In genomic region chr5:93915142-93915553, GRCh38 we compare ENCODE assay signal across 8 cellular contexts.
DNase-seq lines count a peak whose midpoint lies in the region; ATAC-seq and TF ChIP-seq lines count a peak whose summit lies in the region.

No MANE protein-coding gene starts in this region.

- H3K4me1 ChIP-seq in OCI-LY3 (ENCODE audit: low read length) (no peaks in the 10 kb centered on the region), endodermal cell (ENCODE audit: control insufficient read depth, insufficient read depth, low read length) (no peaks in the 10 kb centered on the region)

- H3K4me3 ChIP-seq in OCI-LY3 (ENCODE audit: low read length) (no peak overlapping the region), endodermal cell (ENCODE audit: low read length) (no peak overlapping the region)

- no peaks in the 10 kb centered on the region for H3K36me3 Mint-ChIP-seq in endodermal cell (ENCODE audit: low read depth)
- peaks cover 2% of the 10 kb centered on the region for H3K36me3 Mint-ChIP-seq in osteocyte (ENCODE audit: unreplicated experiment)

- no peaks in the 10 kb centered on the region for H3K36me3 ChIP-seq in OCI-LY3 (replicated peaks; ENCODE audit: low read depth, low read length)
- H3K36me3 ChIP-seq in endodermal cell (ENCODE audit: control insufficient read depth, insufficient read depth, low read length), result no peaks in the 10 kb centered on the region

- H3K9me3 ChIP-seq in OCI-LY3 (ENCODE audit: insufficient read depth, low read length), result no peaks in the 10 kb centered on the region
- H3K9me3 ChIP-seq in endodermal cell (ENCODE audit: control insufficient read depth, low read length), result no peaks in the 10 kb centered on the region

- no peaks in the 10 kb centered on the region for H3K27me3 ChIP-seq in OCI-LY3 (ENCODE audit: low read depth, low read length)
- H3K27me3 ChIP-seq in endodermal cell (ENCODE audit: control insufficient read depth, insufficient read depth, low read length, poor library complexity, severe bottlenecking), result no peaks in the 10 kb centered on the region

- no peak overlapping the region for H3K4me2 ChIP-seq in OCI-LY3 (ENCODE audit: low read length)

- H4K20me1 ChIP-seq in OCI-LY3 (ENCODE audit: insufficient read depth, low read length), result no peaks in the 10 kb centered on the region

- DNase-seq in NOMO-1 treated with DMSO at 0.1 percent for 48 hours (lab: John Stamatoyannopoulos, UW; ENCODE audit: unreplicated experiment) (peak; percentile 22), NOMO-1 treated with dmso at 0.1 percent for 144 hours (lab: John Stamatoyannopoulos, UW; ENCODE audit: unreplicated experiment) (no peak), HEK293T (ENCODE audit: extremely low spot score) (peak; percentile 39), endodermal cell (no peak), osteocyte (ENCODE audit: extremely low spot score, unreplicated experiment) (no peak)
- DNase-seq in activated CD4-positive, alpha-beta T cell treated with anti-CD3 and anti-CD28 coated beads, Interleukin-2, amount 50 U/mL, for 48 hours, result no peak

- TF ChIP-seq CTCF in OCI-LY3 (IDR thresholded peaks at IDR 0.05; ENCODE audit: low read depth, low read length), result peak; percentile 57
- peak; percentile 80 for TF ChIP-seq CTCF in endodermal cell (conservative IDR thresholded peaks at IDR 0.05)
- TF ChIP-seq CTCF in osteocyte (IDR thresholded peaks at IDR 0.05), result peak; percentile 62

- H3K9ac ChIP-seq in OCI-LY3 (ENCODE audit: low read length) (no peak overlapping the region), endodermal cell (ENCODE audit: extremely low read depth, low read length, poor library complexity, severe bottlenecking) (no peak overlapping the region)

- no peaks in the 10 kb centered on the region for H3K4me1 Mint-ChIP-seq in endodermal cell
- H3K4me1 Mint-ChIP-seq in osteocyte (ENCODE audit: unreplicated experiment), result no peaks in the 10 kb centered on the region

- H2AFZ ChIP-seq in OCI-LY3 (ENCODE audit: low read depth, low read length), result no peak overlapping the region

- H3K4me3 Mint-ChIP-seq in endodermal cell (no peak overlapping the region), osteocyte (ENCODE audit: unreplicated experiment) (no peak overlapping the region)

- CTCF ChIA-PET in HEK293T (lab: Yijun Ruan, JAX), result interaction anchor here (0.7 to 1.2 kb wide), 3 partner anchors 23 to 207 kb away, joined by 3 to 4 read pairs (median 3); no protein-coding TSS in a partner anchor

- POLR2A ChIA-PET in HEK293T (lab: Yijun Ruan, JAX), result no interaction called here

- H3K9me3 Mint-ChIP-seq in endodermal cell (no peaks in the 10 kb centered on the region), osteocyte (ENCODE audit: unreplicated experiment) (no peaks in the 10 kb centered on the region)

- H3K27ac Mint-ChIP-seq in endodermal cell, result no peak overlapping the region
- H3K27ac Mint-ChIP-seq in osteocyte (ENCODE audit: unreplicated experiment), result no peak overlapping the region

- no peaks in the 10 kb centered on the region for H3K79me2 ChIP-seq in OCI-LY3 (ENCODE audit: low read length)

- H3K27me3 Mint-ChIP-seq in endodermal cell (ENCODE audit: insufficient read depth) (peaks cover 2% of the 10 kb centered on the region), osteocyte (ENCODE audit: unreplicated experiment) (no peaks in the 10 kb centered on the region)

- no peak for ATAC-seq in GM19328 (IDR thresholded peaks at IDR 0.05; ENCODE audit: unreplicated experiment)

- H3K27ac ChIP-seq in OCI-LY3 (ENCODE audit: low read length) (no peak overlapping the region), endodermal cell (ENCODE audit: low read depth, low read length) (no peak overlapping the region)

TF ChIP-seq in HEK293T, 16 proteins besides CTCF, POLR2A, EP300 and RAD21:
- TF ChIP-seq FOXA1 (IDR thresholded peaks at IDR 0.05) (no peak), TARDBP (IDR thresholded peaks at IDR 0.05) (no peak), ELF4 (IDR thresholded peaks at IDR 0.05) (no peak), SP1 (IDR thresholded peaks at IDR 0.05) (no peak), ZNF384 (IDR thresholded peaks at IDR 0.05) (no peak), FOXK2 (IDR thresholded peaks at IDR 0.05) (no peak), BHLHE40 (IDR thresholded peaks at IDR 0.05; ENCODE audit: borderline replicate concordance) (no peak)
TF ChIP-seq in HEK293T: peak in this region for 0.

Comparison
In these comparisons a context has a peak if more than half of its experiments do, and no peak if none do; other contexts are left out.
1. DNase-seq: peak in NOMO-1 treated with DMSO at 0.1 percent for 48 hours (single experiment) and HEK293T (single experiment); none in NOMO-1 treated with dmso at 0.1 percent for 144 hours (single experiment), endodermal cell (single experiment), osteocyte (single experiment) and activated CD4-positive, alpha-beta T cell treated with anti-CD3 and anti-CD28 coated beads, Interleukin-2, amount 50 U/mL, for 48 hours (0 of 2).
2. Peak in every context shown above with its lines, with median percentiles within 50 percentile points of each other: CTCF ChIP-seq.